8 cellular contexts compared by ENCODE assay signal in the genomic region with DNA sequence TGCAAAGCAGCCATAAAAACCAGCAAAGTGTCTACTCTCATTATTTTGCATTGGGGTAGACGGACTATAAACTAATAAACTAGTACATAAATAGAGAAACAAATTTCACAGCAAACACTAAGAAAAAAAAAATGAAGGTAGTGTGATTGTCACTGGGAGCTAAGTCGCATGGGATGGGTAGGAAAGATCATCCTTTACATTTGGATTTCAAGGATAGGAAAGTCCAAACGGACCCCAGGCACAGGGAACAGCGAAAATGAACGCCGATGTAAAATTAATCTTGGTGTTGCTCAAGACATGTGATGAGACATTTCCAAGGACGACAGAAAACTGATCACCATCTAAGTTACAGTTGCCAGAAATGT. TPM values are rescaled to one million over a fixed set of nuclear protein-coding genes. Genes with fewer than 3 reads are reported as not detected.
DNase-seq lines count a peak whose midpoint lies in the region; ATAC-seq lines count a peak whose summit lies in the region.

No MANE protein-coding gene starts in this region.

- H3K27me3 Mint-ChIP-seq in activated CD4-positive, alpha-beta T cell treated with anti-CD3 and anti-CD28 coated beads, Interleukin-2, amount 10 ng/mL, durations not matched to agents 24 days and 14 days: no peaks in the 10 kb centered on the region
- H3K27me3 Mint-ChIP-seq in activated T-helper 1 cell treated with anti-CD3 and anti-CD28 coated beads, Interleukin-12 subunit alpha, Interleukin-12 subunit beta, Interleukin-2, Interleukin-4 antibody, amounts not matched to agents 30 ng/mL and 10 ng/mL and 1 ng/mL, durations not matched to agents 14 hours and 24 hours and 36 hours (ENCODE audit: insufficient read depth): no peaks in the 10 kb centered on the region

- H3K27me3 ChIP-seq in iPS-18a (ENCODE audit: control insufficient read depth, insufficient read depth, low read length) (peaks cover 8% of the 10 kb centered on the region), stomach smooth muscle (ENCODE audit: control insufficient read depth in 1 of 2, insufficient read depth in 2 of 2, low read length in 2 of 2) (no peaks in the 10 kb centered on the region)

- peaks cover 4% of the 10 kb centered on the region for H3K36me3 ChIP-seq in iPS-18a (ENCODE audit: control insufficient read depth, low read depth, low read length)
- peaks cover 0 to 2% of the 10 kb centered on the region in 2 donors for H3K36me3 ChIP-seq in stomach smooth muscle (ENCODE audit: control insufficient read depth in 2 of 2, insufficient read depth in 2 of 2, low read length in 2 of 2)

- intact Hi-C loops in activated CD4-positive, alpha-beta T cell treated with anti-CD3 and anti-CD28 coated beads, Interleukin-2, amount 10 ng/mL, durations not matched to agents 24 days and 14 days (cut with micrococcal nuclease): loop anchor here (2.0 kb wide), 1 partner anchor 43 kb away; a partner anchor contains a TSS
- intact Hi-C loops in activated T-helper 1 cell treated with anti-CD3 and anti-CD28 coated beads, Interleukin-12 subunit alpha, Interleukin-12 subunit beta, Interleukin-2, Interleukin-4 antibody, amounts not matched to agents 30 ng/mL and 10 ng/mL and 1 ng/mL, durations not matched to agents 14 hours and 24 hours and 36 hours (cut with micrococcal nuclease): loop anchor here (1.0 to 10.0 kb wide), 9 partner anchors 58 to 1376 kb away; a partner anchor contains a TSS

- peaks cover 4% of the 10 kb centered on the region for H3K9me3 Mint-ChIP-seq in activated CD4-positive, alpha-beta T cell treated with anti-CD3 and anti-CD28 coated beads, Interleukin-2, amount 10 ng/mL, durations not matched to agents 24 days and 14 days
- H3K9me3 Mint-ChIP-seq in activated T-helper 1 cell treated with anti-CD3 and anti-CD28 coated beads, Interleukin-12 subunit alpha, Interleukin-12 subunit beta, Interleukin-2, Interleukin-4 antibody, amounts not matched to agents 30 ng/mL and 10 ng/mL and 1 ng/mL, durations not matched to agents 14 hours and 24 hours and 36 hours: no peaks in the 10 kb centered on the region

- peaks cover 36% of the 10 kb centered on the region for H3K4me1 Mint-ChIP-seq in activated CD4-positive, alpha-beta T cell treated with anti-CD3 and anti-CD28 coated beads, Interleukin-2, amount 10 ng/mL, durations not matched to agents 24 days and 14 days
- peaks cover 63% of the 10 kb centered on the region for H3K4me1 Mint-ChIP-seq in activated T-helper 1 cell treated with anti-CD3 and anti-CD28 coated beads, Interleukin-12 subunit alpha, Interleukin-12 subunit beta, Interleukin-2, Interleukin-4 antibody, amounts not matched to agents 30 ng/mL and 10 ng/mL and 1 ng/mL, durations not matched to agents 14 hours and 24 hours and 36 hours (ENCODE audit: low read depth)

- H3K4me1 ChIP-seq in iPS-18a (ENCODE audit: control insufficient read depth, low read depth, low read length) (peaks cover 8% of the 10 kb centered on the region), stomach smooth muscle (ENCODE audit: control insufficient read depth, insufficient read depth, low read length) (peaks cover 51% of the 10 kb centered on the region)

- peak overlapping the region; percentile 31 for H3K9ac ChIP-seq in iPS-18a (ENCODE audit: low read length)
- no peak overlapping the region for H3K9ac ChIP-seq in stomach smooth muscle (ENCODE audit: low read length in 2 of 2)

- ATAC-seq in GM18517 (IDR thresholded peaks at IDR 0.05; ENCODE audit: unreplicated experiment) (no peak), GM21723 (IDR thresholded peaks at IDR 0.05; ENCODE audit: unreplicated experiment) (no peak)

- no peaks in the 10 kb centered on the region for H3K9me3 ChIP-seq in iPS-18a (ENCODE audit: control insufficient read depth, low read depth, low read length)
- no peaks in the 10 kb centered on the region for H3K9me3 ChIP-seq in stomach smooth muscle (ENCODE audit: control insufficient read depth in 2 of 2, low read length in 2 of 2)

- DNase-seq in activated CD4-positive, alpha-beta T cell treated with anti-CD3 and anti-CD28 coated beads, Interleukin-2, amount 10 ng/mL, durations not matched to agents 24 days and 14 days: no peak
- no peak for DNase-seq in activated CD4-positive, alpha-beta T cell treated with anti-CD3 and anti-CD28 coated beads, Interleukin-2, amount 50 U/mL, for 1 hour
- no peak for DNase-seq in activated T-helper 1 cell treated with anti-CD3 and anti-CD28 coated beads, Interleukin-12 subunit alpha, Interleukin-12 subunit beta, Interleukin-2, Interleukin-4 antibody, amounts not matched to agents 30 ng/mL and 10 ng/mL and 1 ng/mL, durations not matched to agents 14 hours and 24 hours and 36 hours (ENCODE audit: low spot score)
- no peak for DNase-seq in C1 segment of cervical spinal cord (lab: John Stamatoyannopoulos, UW)

- H3K36me3 Mint-ChIP-seq in activated CD4-positive, alpha-beta T cell treated with anti-CD3 and anti-CD28 coated beads, Interleukin-2, amount 10 ng/mL, durations not matched to agents 24 days and 14 days (ENCODE audit: low read depth): peaks cover 17% of the 10 kb centered on the region
- peaks cover 9% of the 10 kb centered on the region for H3K36me3 Mint-ChIP-seq in activated T-helper 1 cell treated with anti-CD3 and anti-CD28 coated beads, Interleukin-12 subunit alpha, Interleukin-12 subunit beta, Interleukin-2, Interleukin-4 antibody, amounts not matched to agents 30 ng/mL and 10 ng/mL and 1 ng/mL, durations not matched to agents 14 hours and 24 hours and 36 hours (ENCODE audit: low read depth)

- H3K4me3 Mint-ChIP-seq in activated CD4-positive, alpha-beta T cell treated with anti-CD3 and anti-CD28 coated beads, Interleukin-2, amount 10 ng/mL, durations not matched to agents 24 days and 14 days: peak overlapping the region; percentile 95
- peak overlapping the region; percentile 98 for H3K4me3 Mint-ChIP-seq in activated T-helper 1 cell treated with anti-CD3 and anti-CD28 coated beads, Interleukin-12 subunit alpha, Interleukin-12 subunit beta, Interleukin-2, Interleukin-4 antibody, amounts not matched to agents 30 ng/mL and 10 ng/mL and 1 ng/mL, durations not matched to agents 14 hours and 24 hours and 36 hours

- peak overlapping the region; percentile 98 for H3K27ac Mint-ChIP-seq in activated CD4-positive, alpha-beta T cell treated with anti-CD3 and anti-CD28 coated beads, Interleukin-2, amount 10 ng/mL, durations not matched to agents 24 days and 14 days
- peak overlapping the region; percentile 89 for H3K27ac Mint-ChIP-seq in activated T-helper 1 cell treated with anti-CD3 and anti-CD28 coated beads, Interleukin-12 subunit alpha, Interleukin-12 subunit beta, Interleukin-2, Interleukin-4 antibody, amounts not matched to agents 30 ng/mL and 10 ng/mL and 1 ng/mL, durations not matched to agents 14 hours and 24 hours and 36 hours

- no peak overlapping the region for H3K27ac ChIP-seq in iPS-18a (ENCODE audit: low read length)
- peak overlapping the region; percentile 87 for H3K27ac ChIP-seq in stomach smooth muscle (ENCODE audit: low read length)

- H3K4me3 ChIP-seq in iPS-18a (ENCODE audit: low read length) (peak overlapping the region; percentile 16), stomach smooth muscle (ENCODE audit: low read length in 2 of 2) (peak overlapping the region; percentile 47 to 97)

RNA-seq across cellular contexts. Expression of a gene that starts 0.7 kb away (rescaled TPM):
- 73.3 and 76.9 TPM in 2 replicates for total RNA-seq in activated CD4-positive, alpha-beta T cell treated with anti-CD3 and anti-CD28 coated beads, Interleukin-2, amount 10 ng/mL, durations not matched to agents 24 days and 14 days
- 73.4 and 77.8 TPM in 2 replicates for total RNA-seq in activated T-helper 1 cell treated with anti-CD3 and anti-CD28 coated beads, Interleukin-12 subunit alpha, Interleukin-12 subunit beta, Interleukin-2, Interleukin-4 antibody, amounts not matched to agents 30 ng/mL and 10 ng/mL and 1 ng/mL, durations not matched to agents 14 hours and 24 hours and 36 hours

RNA-seq across cellular contexts. Expression of a gene that starts 1.5 kb away (rescaled TPM):
- total RNA-seq in activated CD4-positive, alpha-beta T cell treated with anti-CD3 and anti-CD28 coated beads, Interleukin-2, amount 10 ng/mL, durations not matched to agents 24 days and 14 days: 200 and 207 TPM in 2 replicates
- total RNA-seq in activated T-helper 1 cell treated with anti-CD3 and anti-CD28 coated beads, Interleukin-12 subunit alpha, Interleukin-12 subunit beta, Interleukin-2, Interleukin-4 antibody, amounts not matched to agents 30 ng/mL and 10 ng/mL and 1 ng/mL, durations not matched to agents 14 hours and 24 hours and 36 hours: 190 and 195 TPM in 2 replicates

RNA-seq across cellular contexts. Expression of a gene that starts 35.9 kb away (rescaled TPM):
- 1.9 and 2.1 TPM in 2 replicates for total RNA-seq in activated CD4-positive, alpha-beta T cell treated with anti-CD3 and anti-CD28 coated beads, Interleukin-2, amount 10 ng/mL, durations not matched to agents 24 days and 14 days
- 1.8 and 1.9 TPM in 2 replicates for total RNA-seq in activated T-helper 1 cell treated with anti-CD3 and anti-CD28 coated beads, Interleukin-12 subunit alpha, Interleukin-12 subunit beta, Interleukin-2, Interleukin-4 antibody, amounts not matched to agents 30 ng/mL and 10 ng/mL and 1 ng/mL, durations not matched to agents 14 hours and 24 hours and 36 hours

RNA-seq across cellular contexts. Expression of a gene that starts 43.9 kb away (rescaled TPM):
- total RNA-seq in activated CD4-positive, alpha-beta T cell treated with anti-CD3 and anti-CD28 coated beads, Interleukin-2, amount 10 ng/mL, durations not matched to agents 24 days and 14 days: 48.8 and 52.2 TPM in 2 replicates
- 50.3 and 51.6 TPM in 2 replicates for total RNA-seq in activated T-helper 1 cell treated with anti-CD3 and anti-CD28 coated beads, Interleukin-12 subunit alpha, Interleukin-12 subunit beta, Interleukin-2, Interleukin-4 antibody, amounts not matched to agents 30 ng/mL and 10 ng/mL and 1 ng/mL, durations not matched to agents 14 hours and 24 hours and 36 hours

RNA-seq across cellular contexts. Expression of a gene that starts 57.5 kb away (rescaled TPM):
- total RNA-seq in activated CD4-positive, alpha-beta T cell treated with anti-CD3 and anti-CD28 coated beads, Interleukin-2, amount 10 ng/mL, durations not matched to agents 24 days and 14 days: 0.90 and 0.98 TPM in 2 replicates
- total RNA-seq in activated T-helper 1 cell treated with anti-CD3 and anti-CD28 coated beads, Interleukin-12 subunit alpha, Interleukin-12 subunit beta, Interleukin-2, Interleukin-4 antibody, amounts not matched to agents 30 ng/mL and 10 ng/mL and 1 ng/mL, durations not matched to agents 14 hours and 24 hours and 36 hours: 0.37 and 0.65 TPM in 2 replicates
